ENCODE assay signal across 7 cellular contexts in genomic region chr11:88844956-88845355, GRCh38.
DNase-seq lines count a peak whose midpoint lies in the region; ATAC-seq lines count a peak whose summit lies in the region.
"Not testable (repeated sequence)": the region's sequence is repeated elsewhere in the genome, so short reads cannot be mapped to it uniquely, and the experiment has no call there.

No MANE protein-coding gene starts in this region.

- not testable (repeated sequence) for H3K27me3 ChIP-seq in BLaER1 treated with 17β-estradiol and CSF1 and Interleukin-3, amounts not matched to agents 10 nM and 100 nM; naive thymus-derived CD4-positive, alpha-beta T cell (ENCODE audit: control insufficient read depth in 2 of 2, insufficient read depth in 2 of 2, low read length in 2 of 2)

- CTCF ChIA-PET in activated CD4-positive, alpha-beta memory T cell treated with anti-CD3 and anti-CD28 coated beads, Interleukin-2, amount 10 ng/mL, durations not matched to agents 7 days and 5 days (lab: Charles Lee); naive thymus-derived CD4-positive, alpha-beta T cell (lab: Charles Lee): not testable (repeated sequence)

- peaks cover 0 to 21% (median 12%) of the 10 kb centered on the region in 10 experiments; a peak in 10 of 20 replicates for H3K4me1 ChIP-seq in BLaER1 treated with 17β-estradiol and CSF1 and Interleukin-3, amounts not matched to agents 10 nM and 100 nM
- peaks cover 14 to 48% of the 10 kb centered on the region in 2 donors for H3K4me1 ChIP-seq in naive thymus-derived CD4-positive, alpha-beta T cell (ENCODE audit: control insufficient read depth in 2 of 2, insufficient read depth in 2 of 2, low read length in 2 of 2)

- not testable (repeated sequence) for H3K4me3 ChIP-seq in BLaER1 treated with 17β-estradiol and CSF1 and Interleukin-3, amounts not matched to agents 10 nM and 100 nM; Jurkat, Clone E6-1 (ENCODE audit: low read length); naive thymus-derived CD4-positive, alpha-beta T cell (ENCODE audit: low read length)

- not testable (repeated sequence) for H3K36me3 Mint-ChIP-seq in T-helper 1 cell treated with Interleukin-12 subunit alpha and Interleukin-12 subunit beta and Interleukin-4 antibody, amounts not matched to agents 30 μg/mL and 1 μg/mL, for 36 hours (ENCODE audit: low read depth); activated CD4-positive, alpha-beta memory T cell treated with anti-CD3 and anti-CD28 coated beads, Interleukin-2, amount 10 ng/mL, durations not matched to agents 7 days and 5 days (ENCODE audit: low read depth); activated T-helper 1 cell treated with anti-CD3 and anti-CD28 coated beads, Interleukin-12 subunit alpha, Interleukin-12 subunit beta, Interleukin-2, Interleukin-4 antibody, amounts not matched to agents 30 ng/mL and 10 ng/mL and 1 ng/mL, durations not matched to agents 14 hours and 24 hours and 36 hours (ENCODE audit: low read depth); activated naive CD8-positive, alpha-beta T cell
- H3K36me3 Mint-ChIP-seq in naive thymus-derived CD4-positive, alpha-beta T cell, result peaks cover 0 to 20% (median 0%) of the 10 kb centered on the region in 5 donors

- H3K9me3 ChIP-seq in BLaER1 treated with 17β-estradiol and CSF1 and Interleukin-3, amounts not matched to agents 10 nM and 100 nM (replicated peaks in 1 of 11); naive thymus-derived CD4-positive, alpha-beta T cell (ENCODE audit: control insufficient read depth in 2 of 3, low read length in 3 of 3): not testable (repeated sequence)

- peak overlapping the region; percentile 69 for H3K27ac Mint-ChIP-seq in T-helper 1 cell treated with Interleukin-12 subunit alpha and Interleukin-12 subunit beta and Interleukin-4 antibody, amounts not matched to agents 30 μg/mL and 1 μg/mL, for 36 hours
- H3K27ac Mint-ChIP-seq in activated CD4-positive, alpha-beta memory T cell treated with anti-CD3 and anti-CD28 coated beads, Interleukin-2, amount 10 ng/mL, durations not matched to agents 7 days and 5 days, result peak overlapping the region; percentile 79
- H3K27ac Mint-ChIP-seq in activated T-helper 1 cell treated with anti-CD3 and anti-CD28 coated beads, Interleukin-12 subunit alpha, Interleukin-12 subunit beta, Interleukin-2, Interleukin-4 antibody, amounts not matched to agents 30 ng/mL and 10 ng/mL and 1 ng/mL, durations not matched to agents 14 hours and 24 hours and 36 hours, result peak overlapping the region; percentile 24
- H3K27ac Mint-ChIP-seq in activated naive CD8-positive, alpha-beta T cell, result peak overlapping the region; percentile 94
- peak overlapping the region; percentile 86 to 98 (median 91) for H3K27ac Mint-ChIP-seq in naive thymus-derived CD4-positive, alpha-beta T cell

- H3K4me3 Mint-ChIP-seq in T-helper 1 cell treated with Interleukin-12 subunit alpha and Interleukin-12 subunit beta and Interleukin-4 antibody, amounts not matched to agents 30 μg/mL and 1 μg/mL, for 36 hours; activated CD4-positive, alpha-beta memory T cell treated with anti-CD3 and anti-CD28 coated beads, Interleukin-2, amount 10 ng/mL, durations not matched to agents 7 days and 5 days; activated T-helper 1 cell treated with anti-CD3 and anti-CD28 coated beads, Interleukin-12 subunit alpha, Interleukin-12 subunit beta, Interleukin-2, Interleukin-4 antibody, amounts not matched to agents 30 ng/mL and 10 ng/mL and 1 ng/mL, durations not matched to agents 14 hours and 24 hours and 36 hours: not testable (repeated sequence)
- peak overlapping the region; percentile 40 for H3K4me3 Mint-ChIP-seq in activated naive CD8-positive, alpha-beta T cell
- peak overlapping the region; percentile 40 to 84 (median 70) for H3K4me3 Mint-ChIP-seq in naive thymus-derived CD4-positive, alpha-beta T cell

- not testable (repeated sequence) for H3K9me3 Mint-ChIP-seq in T-helper 1 cell treated with Interleukin-12 subunit alpha and Interleukin-12 subunit beta and Interleukin-4 antibody, amounts not matched to agents 30 μg/mL and 1 μg/mL, for 36 hours; activated CD4-positive, alpha-beta memory T cell treated with anti-CD3 and anti-CD28 coated beads, Interleukin-2, amount 10 ng/mL, durations not matched to agents 7 days and 5 days; activated T-helper 1 cell treated with anti-CD3 and anti-CD28 coated beads, Interleukin-12 subunit alpha, Interleukin-12 subunit beta, Interleukin-2, Interleukin-4 antibody, amounts not matched to agents 30 ng/mL and 10 ng/mL and 1 ng/mL, durations not matched to agents 14 hours and 24 hours and 36 hours; activated naive CD8-positive, alpha-beta T cell (ENCODE audit: low read depth)
- H3K9me3 Mint-ChIP-seq in naive thymus-derived CD4-positive, alpha-beta T cell, result peaks cover 0 to 14% (median 2%) of the 10 kb centered on the region in 11 donors

- peak; percentile 91 for DNase-seq in Jurkat, Clone E6-1 (ENCODE audit: low read depth, low spot score)
- DNase-seq in activated CD4-positive, alpha-beta memory T cell treated with anti-CD3 and anti-CD28 coated beads, Interleukin-2, amount 10 ng/mL, durations not matched to agents 7 days and 5 days; activated T-helper 1 cell treated with anti-CD3 and anti-CD28 coated beads, Interleukin-12 subunit alpha, Interleukin-12 subunit beta, Interleukin-2, Interleukin-4 antibody, amounts not matched to agents 30 ng/mL and 10 ng/mL and 1 ng/mL, durations not matched to agents 14 hours and 24 hours and 36 hours (ENCODE audit: low spot score): not testable (repeated sequence)
- DNase-seq in naive thymus-derived CD4-positive, alpha-beta T cell, result peak in 7 of 9 donors; percentile 47 to 79 (median 66)

- 0 out of 22 replicates have a peak overlapping the region, but pooled peaks of 1 of the 11 experiments have one; percentile 25 for H3K27ac ChIP-seq in BLaER1 treated with 17β-estradiol and CSF1 and Interleukin-3, amounts not matched to agents 10 nM and 100 nM
- H3K27ac ChIP-seq in naive thymus-derived CD4-positive, alpha-beta T cell (ENCODE audit: low read depth, low read length), result not testable (repeated sequence)

- peak overlapping the region in 6 of 11 experiments; percentile 3 to 31 (median 24); a peak in 5 of 22 replicates for H3K4me2 ChIP-seq in BLaER1 treated with 17β-estradiol and CSF1 and Interleukin-3, amounts not matched to agents 10 nM and 100 nM

- peak; percentile 52 for ATAC-seq in naive thymus-derived CD4-positive, alpha-beta T cell

- not testable (repeated sequence) for H4K20me1 ChIP-seq in BLaER1 treated with 17β-estradiol and CSF1 and Interleukin-3, amounts not matched to agents 10 nM and 100 nM

- not testable (repeated sequence) for H3K36me3 ChIP-seq in BLaER1 treated with 17β-estradiol and CSF1 and Interleukin-3, amounts not matched to agents 10 nM and 100 nM; naive thymus-derived CD4-positive, alpha-beta T cell (ENCODE audit: control insufficient read depth in 2 of 3, insufficient read depth in 3 of 3, low read length in 3 of 3)

- H3K9ac ChIP-seq in BLaER1 treated with 17β-estradiol and CSF1 and Interleukin-3, amounts not matched to agents 10 nM and 100 nM, result not testable (repeated sequence)

- peaks cover 13% of the 10 kb centered on the region for H3K27me3 Mint-ChIP-seq in T-helper 1 cell treated with Interleukin-12 subunit alpha and Interleukin-12 subunit beta and Interleukin-4 antibody, amounts not matched to agents 30 μg/mL and 1 μg/mL, for 36 hours (ENCODE audit: low read depth)
- H3K27me3 Mint-ChIP-seq in activated CD4-positive, alpha-beta memory T cell treated with anti-CD3 and anti-CD28 coated beads, Interleukin-2, amount 10 ng/mL, durations not matched to agents 7 days and 5 days; activated T-helper 1 cell treated with anti-CD3 and anti-CD28 coated beads, Interleukin-12 subunit alpha, Interleukin-12 subunit beta, Interleukin-2, Interleukin-4 antibody, amounts not matched to agents 30 ng/mL and 10 ng/mL and 1 ng/mL, durations not matched to agents 14 hours and 24 hours and 36 hours (ENCODE audit: insufficient read depth); activated naive CD8-positive, alpha-beta T cell: not testable (repeated sequence)
- H3K27me3 Mint-ChIP-seq in naive thymus-derived CD4-positive, alpha-beta T cell, result peaks cover 0 to 14% (median 0%) of the 10 kb centered on the region in 5 donors

- peaks cover 28% of the 10 kb centered on the region for H3K4me1 Mint-ChIP-seq in T-helper 1 cell treated with Interleukin-12 subunit alpha and Interleukin-12 subunit beta and Interleukin-4 antibody, amounts not matched to agents 30 μg/mL and 1 μg/mL, for 36 hours (ENCODE audit: low read depth)
- H3K4me1 Mint-ChIP-seq in activated CD4-positive, alpha-beta memory T cell treated with anti-CD3 and anti-CD28 coated beads, Interleukin-2, amount 10 ng/mL, durations not matched to agents 7 days and 5 days, result peaks cover 23% of the 10 kb centered on the region
- H3K4me1 Mint-ChIP-seq in activated T-helper 1 cell treated with anti-CD3 and anti-CD28 coated beads, Interleukin-12 subunit alpha, Interleukin-12 subunit beta, Interleukin-2, Interleukin-4 antibody, amounts not matched to agents 30 ng/mL and 10 ng/mL and 1 ng/mL, durations not matched to agents 14 hours and 24 hours and 36 hours (ENCODE audit: low read depth), result peaks cover 37% of the 10 kb centered on the region
- H3K4me1 Mint-ChIP-seq in activated naive CD8-positive, alpha-beta T cell (ENCODE audit: low read depth), result peaks cover 61% of the 10 kb centered on the region
- peaks cover 14 to 74% (median 69%) of the 10 kb centered on the region in 7 donors for H3K4me1 Mint-ChIP-seq in naive thymus-derived CD4-positive, alpha-beta T cell

- intact Hi-C loops in activated T-helper 1 cell treated with anti-CD3 and anti-CD28 coated beads, Interleukin-12 subunit alpha, Interleukin-12 subunit beta, Interleukin-2, Interleukin-4 antibody, amounts not matched to agents 30 ng/mL and 10 ng/mL and 1 ng/mL, durations not matched to agents 14 hours and 24 hours and 36 hours (cut with micrococcal nuclease), result loop anchor here (10.0 kb wide), 1 partner anchor 490 kb away; no protein-coding TSS in a partner anchor
- intact Hi-C loops in naive thymus-derived CD4-positive, alpha-beta T cell (cut with micrococcal nuclease), result loop anchor here (2.0 to 10.0 kb wide), 4 partner anchors 48 to 508 kb away; partner anchors contain the start of gene CTSC (in 1 of the 2)

- POLR2A ChIA-PET in activated CD4-positive, alpha-beta memory T cell treated with anti-CD3 and anti-CD28 coated beads, Interleukin-2, amount 10 ng/mL, durations not matched to agents 7 days and 5 days (lab: Charles Lee); naive thymus-derived CD4-positive, alpha-beta T cell (lab: Charles Lee): not testable (repeated sequence)

Comparison
In these comparisons a context has a peak if more than half of its experiments do, and no peak if none do; other contexts are left out.
1. H3K27ac Mint-ChIP-seq: peak in every context shown above with its lines; median percentile 94 in activated naive CD8-positive, alpha-beta T cell; 91 in naive thymus-derived CD4-positive, alpha-beta T cell; 79 in activated CD4-positive, alpha-beta memory T cell treated with anti-CD3 and anti-CD28 coated beads, Interleukin-2, amount 10 ng/mL, durations not matched to agents 7 days and 5 days; 69 in T-helper 1 cell treated with Interleukin-12 subunit alpha and Interleukin-12 subunit beta and Interleukin-4 antibody, amounts not matched to agents 30 μg/mL and 1 μg/mL, for 36 hours; 24 in activated T-helper 1 cell treated with anti-CD3 and anti-CD28 coated beads, Interleukin-12 subunit alpha, Interleukin-12 subunit beta, Interleukin-2, Interleukin-4 antibody, amounts not matched to agents 30 ng/mL and 10 ng/mL and 1 ng/mL, durations not matched to agents 14 hours and 24 hours and 36 hours.